In the genomic region with DNA sequence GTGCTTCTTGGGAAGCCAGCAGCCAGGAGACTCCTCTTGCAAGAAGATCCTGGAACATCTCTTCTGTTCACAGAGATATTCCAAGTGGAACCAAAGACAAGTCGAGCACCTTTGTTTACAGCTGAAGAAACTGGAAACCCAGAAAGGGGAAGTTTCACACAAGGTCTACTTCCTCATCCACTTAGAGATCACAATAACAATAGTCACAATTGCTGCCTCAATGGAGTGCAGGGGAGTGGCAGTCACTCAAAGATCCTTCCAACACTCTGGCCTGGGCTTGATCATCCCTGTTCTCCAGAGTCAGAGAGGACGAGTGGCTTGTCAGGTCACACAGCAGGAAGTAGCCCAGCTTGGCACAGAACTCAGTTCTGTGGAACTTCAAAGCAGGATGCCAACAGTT, we compare ENCODE assay signal across 8 cellular contexts. TPM values are rescaled to one million over a fixed set of nuclear protein-coding genes. Genes with fewer than 3 reads are reported as not detected.
DNase-seq lines count a peak whose midpoint lies in the region; ATAC-seq and TF ChIP-seq lines count a peak whose summit lies in the region.

No MANE protein-coding gene starts in this region.

- no peak overlapping the region for H2AFZ ChIP-seq in smooth muscle cell (ENCODE audit: low read depth)

- intact Hi-C loops in lower leg skin (cut with DNase I; ENCODE audit: low total_unique reads) = no loop called here

- no peaks in the 10 kb centered on the region for H4K20me1 ChIP-seq in smooth muscle cell (ENCODE audit: low read depth)

- H3K27me3 ChIP-seq in smooth muscle cell (ENCODE audit: low read depth) = peaks cover 10% of the 10 kb centered on the region

- ATAC-seq in GM19455 (IDR thresholded peaks at IDR 0.05; ENCODE audit: unreplicated experiment) (peak; percentile 86), HG03342 (IDR thresholded peaks at IDR 0.05; ENCODE audit: unreplicated experiment) (peak; percentile 86)

- no peaks in the 10 kb centered on the region for H3F3A ChIP-seq in smooth muscle cell (ENCODE audit: low read depth)

- no peak overlapping the region for H3K4me2 ChIP-seq in smooth muscle cell

- 27 to 41% methylated on average over 2 of the region's 2 CpGs for WGBS in lower leg skin, 2 donors
- 72% methylated on average over 2 of the region's 2 CpGs for WGBS in smooth muscle cell (ENCODE audit: low lambda C conversion rate)

- H3K9ac ChIP-seq in smooth muscle cell (ENCODE audit: low read depth) = no peak overlapping the region

- no peaks in the 10 kb centered on the region for H3K4me1 ChIP-seq in smooth muscle cell (ENCODE audit: low read depth)

- H3K79me2 ChIP-seq in smooth muscle cell (ENCODE audit: low read depth) = no peaks in the 10 kb centered on the region

- H3K4me3 ChIP-seq in lower leg skin (ENCODE audit: low read depth, poor library complexity, severe bottlenecking) (no peak overlapping the region), smooth muscle cell (no peak overlapping the region)

- H3K27ac ChIP-seq in C4-2B (0 out of 2 replicates have a peak overlapping the region, but pooled peaks have one; percentile 4), smooth muscle cell (ENCODE audit: low read depth) (no peak overlapping the region)

- DNase-seq in UCSD-AML1 (lab: John Stamatoyannopoulos, UW; ENCODE audit: unreplicated experiment) (peak; percentile 48), NCI-H1417 treated with DMSO at 0.1 percent for 48 hours (lab: John Stamatoyannopoulos, UW) (no peak), lower leg skin (ENCODE audit: low spot score in 2 of 2) (no peak), NCI-H510A treated with DMSO at 0.1 percent for 48 hours (lab: John Stamatoyannopoulos, UW) (no peak), smooth muscle cell (lab: John Stamatoyannopoulos, UW; ENCODE audit: unreplicated experiment) (no peak)

- no peaks in the 10 kb centered on the region for H3K9me3 ChIP-seq in smooth muscle cell (replicated peaks; ENCODE audit: low read depth)

- no peaks in the 10 kb centered on the region for H3K36me3 ChIP-seq in smooth muscle cell (ENCODE audit: low read depth)

- TF ChIP-seq CTCF in C4-2B (conservative IDR thresholded peaks at IDR 0.05) = no peak
- no peak for TF ChIP-seq CTCF in lower leg skin (IDR thresholded peaks at IDR 0.05)
- no peak for TF ChIP-seq CTCF in smooth muscle cell (IDR thresholded peaks at IDR 0.05; ENCODE audit: borderline replicate concordance, insufficient read depth, poor library complexity, severe bottlenecking)

- no peak for TF ChIP-seq POLR2A in lower leg skin (IDR thresholded peaks at IDR 0.05)

RNA-seq across cellular contexts. Expression of gene SIAH1, which starts 46.9 kb away (rescaled TPM):
- total RNA-seq in lower leg skin (10 to 100 TPM; 20.6 to 37.6 (median 34.4) TPM), smooth muscle cell (30.7 and 34.0 TPM in 2 replicates)
- 21.3 and 24.5 TPM in 2 replicates for polyA plus RNA-seq in smooth muscle cell
